ENCODE assay signal across 25 cellular contexts in genomic region chr13:95378603-95379002, GRCh38.
A peak's percentile ranks its signal among the peaks of the same experiment; 100 is the strongest.
DNase-seq lines count a peak whose midpoint lies in the region; ATAC-seq, FAIRE-seq and TF ChIP-seq lines count a peak whose summit lies in the region.
"Had no signal": no experiment of that assay in that cellular context is flagged by ENCODE, and none has a peak within 500 bp of the region (broad histone marks: within the 10 kb centered on the region; RNA-seq: fewer than 3 reads in every experiment).

No MANE protein-coding gene starts in this region.

- H3K27ac Mint-ChIP-seq in activated CD4-positive, alpha-beta memory T cell treated with anti-CD3 and anti-CD28 coated beads for 36 hours: no peak overlapping the region
- H3K27ac Mint-ChIP-seq: CD8-positive, alpha-beta T cell; GM23338 had no signal

- no peak for TF ChIP-seq RAD21 in A549 (conservative IDR thresholded peaks at IDR 0.05 in 1 of 2, IDR thresholded peaks at IDR 0.05 in 1 of 2)

- H3K4me2 ChIP-seq in A549 (no peak overlapping the region), MM.1S (ENCODE audit: low read depth, low read length) (no peak overlapping the region)
- H3K4me2 ChIP-seq: BLaER1, GM23338 had no signal

- no peaks in the 10 kb centered on the region for H3K9me3 Mint-ChIP-seq in activated CD4-positive, alpha-beta memory T cell treated with anti-CD3 and anti-CD28 coated beads for 36 hours
- H3K9me3 Mint-ChIP-seq: CD8-positive, alpha-beta T cell; GM23338 had no signal

- intact Hi-C loops in left ventricle myocardium superior (cut with micrococcal nuclease): no loop called here
- intact Hi-C loops in psoas muscle (cut with DNase I): loop anchor here in 1 of 2 donors (5.0 kb wide), 1 partner anchor 36 kb away; no protein-coding TSS in a partner anchor
- intact Hi-C loops in activated CD4-positive, alpha-beta memory T cell treated with anti-CD3 and anti-CD28 coated beads for 36 hours (cut with micrococcal nuclease): no loop called here

- no peak overlapping the region for H3K9ac ChIP-seq in MM.1S (ENCODE audit: low read length)
- H3K9ac ChIP-seq: BLaER1 had no signal

- ATAC-seq in A549: no peak
- ATAC-seq in left ventricle myocardium superior: peak; percentile 91
- ATAC-seq in psoas muscle: peak; percentile 81 to 91 (median 83)
- ATAC-seq in GM21737 (IDR thresholded peaks at IDR 0.05; ENCODE audit: unreplicated experiment): no peak
- ATAC-seq: CD8-positive, alpha-beta T cell; GM12878; GM23338 had no signal

- H3K4me3 ChIP-seq in A549 (no peak overlapping the region), psoas muscle (no peak overlapping the region), MM.1S (ENCODE audit: low read length) (no peak overlapping the region)
- H3K4me3 ChIP-seq: BLaER1, GM12878, GM23338, SJCRH30 had no signal

- no peaks in the 10 kb centered on the region for H3K79me2 ChIP-seq in MM.1S (ENCODE audit: low read length)

- no peak for TF ChIP-seq EP300 in A549 (IDR thresholded peaks at IDR 0.05)

- TF ChIP-seq CTCF in A549 (IDR thresholded peaks at IDR 0.05): no peak
- no peak for TF ChIP-seq CTCF in psoas muscle (IDR thresholded peaks at IDR 0.05)
- TF ChIP-seq CTCF in MM.1S (IDR thresholded peaks at IDR 0.05; ENCODE audit: low read length): no peak

- WGBS in A549 (ENCODE audit: missing lambda C conversion rate): 83% methylated on average over 1 of the region's 1 CpG
- WGBS in psoas muscle, 3 donors: 28 to 48% (median 35%) methylated on average over 1 of the region's 1 CpG

- H3K27me3 ChIP-seq in psoas muscle (ENCODE audit: insufficient read depth in 3 of 3, low read length in 2 of 3) (no peaks in the 10 kb centered on the region), MM.1S (replicated peaks; ENCODE audit: insufficient read depth, low read length) (no peaks in the 10 kb centered on the region)
- H3K27me3 ChIP-seq: BLaER1, SJCRH30 had no signal

- H3K36me3 ChIP-seq in psoas muscle (ENCODE audit: insufficient read depth in 1 of 2, low read depth in 1 of 2) (no peaks in the 10 kb centered on the region), MM.1S (replicated peaks; ENCODE audit: insufficient read depth, low read length) (no peaks in the 10 kb centered on the region)
- H3K36me3 ChIP-seq: BLaER1, SJCRH30 had no signal

- H3K27me3 Mint-ChIP-seq in activated CD4-positive, alpha-beta memory T cell treated with anti-CD3 and anti-CD28 coated beads for 36 hours: peaks cover 3% of the 10 kb centered on the region

- H3K36me3 Mint-ChIP-seq in activated CD4-positive, alpha-beta memory T cell treated with anti-CD3 and anti-CD28 coated beads for 36 hours: no peaks in the 10 kb centered on the region
- H3K36me3 Mint-ChIP-seq: CD8-positive, alpha-beta T cell had no signal

- H2AFZ ChIP-seq in MM.1S (ENCODE audit: low read length): no peak overlapping the region
- H2AFZ ChIP-seq: GM23338 had no signal

- peaks cover 6% of the 10 kb centered on the region for H3K4me1 Mint-ChIP-seq in activated CD4-positive, alpha-beta memory T cell treated with anti-CD3 and anti-CD28 coated beads for 36 hours (ENCODE audit: low read depth)

- H3K4me3 Mint-ChIP-seq in activated CD4-positive, alpha-beta memory T cell treated with anti-CD3 and anti-CD28 coated beads for 36 hours: no peak overlapping the region
- H3K4me3 Mint-ChIP-seq: CD8-positive, alpha-beta T cell; GM23338 had no signal

- no peaks in the 10 kb centered on the region for H3F3A ChIP-seq in MM.1S (ENCODE audit: insufficient read depth, low read length)

- no peak for FAIRE-seq in A549 (lab: Jason Lieb, UNC)
- FAIRE-seq: A204.1, GM12878, GM19239, HTR-8/SVneo had no signal

- H3K9me2 ChIP-seq in MM.1S (replicated peaks; ENCODE audit: insufficient read depth, low read length): no peaks in the 10 kb centered on the region

- H3K4me1 ChIP-seq in A549 (peaks cover 25% of the 10 kb centered on the region), psoas muscle (peaks cover 19% of the 10 kb centered on the region), MM.1S (ENCODE audit: low read length) (no peaks in the 10 kb centered on the region)
- H3K4me1 ChIP-seq: SJCRH30 had no signal

- no peak for TF ChIP-seq POLR2A in A549 (IDR thresholded peaks at IDR 0.05; ENCODE audit: low read length)

- POLR2A ChIA-PET in A549 (lab: Yijun Ruan, JAX): no interaction called here
- POLR2A ChIA-PET in activated CD4-positive, alpha-beta memory T cell treated with anti-CD3 and anti-CD28 coated beads for 36 hours (lab: Charles Lee): no interaction called here

- DNase-seq in A549 (ENCODE audit: low read depth in 1 of 2, low spot score in 1 of 2): no peak
- DNase-seq in NCI-H226: peak; percentile 28
- DNase-seq in left ventricle myocardium superior: peak; percentile 32
- DNase-seq in psoas muscle: peak; percentile 14 to 50
- DNase-seq in activated CD4-positive, alpha-beta T cell treated with anti-CD3 and anti-CD28 coated beads for 4 hours: no peak
- no peak for DNase-seq in activated CD4-positive, alpha-beta memory T cell treated with anti-CD3 and anti-CD28 coated beads for 36 hours
- DNase-seq in MM.1S: no peak
- DNase-seq: Calu3; CD8-positive, alpha-beta T cell; HCEC 1CT; NCI-H1105 treated with DMSO at 0.1 percent for 48 hours; NCI-H1694; NCI-H510A; NCI-H82; OCI-M1; RPMI8226 had no signal

- H3K27ac ChIP-seq in A549 (peak overlapping the region; percentile 9 to 12; a peak in 2 of 6 replicates), psoas muscle (peak overlapping the region; percentile 72), MM.1S (ENCODE audit: low read length) (no peak overlapping the region)
- H3K27ac ChIP-seq: BLaER1, HL-60, SJCRH30 had no signal

- CTCF ChIA-PET in A549 (lab: Yijun Ruan, JAX): interaction anchor here (0.7 to 9.8 kb wide), 8 partner anchors 18 to 377 kb away, joined by 3 to 180 read pairs (median 3); no protein-coding TSS in a partner anchor
- CTCF ChIA-PET in activated CD4-positive, alpha-beta memory T cell treated with anti-CD3 and anti-CD28 coated beads for 36 hours (lab: Charles Lee): interaction anchor here (1.0 to 9.3 kb wide), 5 partner anchors 25 to 455 kb away, joined by 3 to 201 read pairs (median 4); no protein-coding TSS in a partner anchor

- no peaks in the 10 kb centered on the region for H4K20me1 ChIP-seq in MM.1S (ENCODE audit: insufficient read depth, low read length)
- H4K20me1 ChIP-seq: BLaER1 had no signal

- H3K9me3 ChIP-seq in A549 (no peaks in the 10 kb centered on the region), psoas muscle (no peaks in the 10 kb centered on the region), MM.1S (replicated peaks; ENCODE audit: insufficient read depth, low read length) (no peaks in the 10 kb centered on the region)
- H3K9me3 ChIP-seq: BLaER1, SJCRH30 had no signal

TF ChIP-seq in A549, 52 proteins besides CTCF, POLR2A, EP300 and RAD21:
- TF ChIP-seq HMGXB4 (CRISPR knock-in tag; IDR thresholded peaks at IDR 0.05; ENCODE audit: borderline replicate concordance) (no peak), CEBPB (IDR thresholded peaks at IDR 0.05) (peak in 1 of 2 experiments; percentile 44; a peak in 1 of 4 replicates)

Comparison
In these comparisons a context has a peak if more than half of its experiments do, and no peak if none do; other contexts are left out.
1. ATAC-seq: peak in left ventricle myocardium superior (single experiment) and psoas muscle (4 of 4); none in A549 (0 of 2) and GM21737 (single experiment).
2. DNase-seq: peak in NCI-H226 (single experiment), left ventricle myocardium superior (single experiment) and psoas muscle (2 of 2); none in A549 (0 of 2), activated CD4-positive, alpha-beta T cell treated with anti-CD3 and anti-CD28 coated beads for 4 hours (0 of 2), activated CD4-positive, alpha-beta memory T cell treated with anti-CD3 and anti-CD28 coated beads for 36 hours (single experiment) and MM.1S (single experiment).